In the genomic region with DNA sequence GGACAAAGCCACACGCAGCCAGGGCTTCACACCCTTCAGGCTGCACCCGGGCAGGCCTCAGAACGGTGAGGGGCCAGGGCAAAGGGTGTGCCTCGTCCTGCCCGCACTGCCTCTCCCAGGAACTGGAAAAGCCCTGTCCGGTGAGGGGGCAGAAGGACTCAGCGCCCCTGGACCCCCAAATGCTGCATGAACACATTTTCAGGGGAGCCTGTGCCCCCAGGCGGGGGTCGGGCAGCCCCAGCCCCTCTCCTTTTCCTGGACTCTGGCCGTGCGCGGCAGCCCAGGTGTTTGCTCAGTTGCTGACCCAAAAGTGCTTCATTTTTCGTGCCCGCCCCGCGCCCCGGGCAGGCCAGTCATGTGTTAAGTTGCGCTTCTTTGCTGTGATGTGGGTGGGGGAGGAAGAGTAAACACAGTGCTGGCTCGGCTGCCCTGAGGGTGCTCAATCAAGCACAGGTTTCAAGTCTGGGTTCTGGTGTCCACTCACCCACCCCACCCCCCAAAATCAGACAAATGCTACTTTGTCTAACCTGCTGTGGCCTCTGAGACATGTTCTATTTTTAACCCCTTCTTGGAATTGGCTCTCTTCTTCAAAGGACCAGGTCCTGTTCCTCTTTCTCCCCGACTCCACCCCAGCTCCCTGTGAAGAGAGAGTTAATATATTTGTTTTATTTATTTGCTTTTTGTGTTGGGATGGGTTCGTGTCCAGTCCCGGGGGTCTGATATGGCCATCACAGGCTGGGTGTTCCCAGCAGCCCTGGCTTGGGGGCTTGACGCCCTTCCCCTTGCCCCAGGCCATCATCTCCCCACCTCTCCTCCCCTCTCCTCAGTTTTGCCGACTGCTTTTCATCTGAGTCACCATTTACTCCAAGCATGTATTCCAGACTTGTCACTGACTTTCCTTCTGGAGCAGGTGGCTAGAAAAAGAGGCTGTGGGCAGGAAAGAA, we compare ENCODE assay signal across 10 cellular contexts. TPM values are rescaled to one million over a fixed set of nuclear protein-coding genes. Genes with fewer than 3 reads are reported as not detected.
DNase-seq lines count a peak whose midpoint lies in the region; ATAC-seq and TF ChIP-seq lines count a peak whose summit lies in the region.
"Had no signal": no experiment of that assay in that cellular context is flagged by ENCODE, and none has a peak within 500 bp of the region (broad histone marks: within the 10 kb centered on the region; RNA-seq: fewer than 3 reads in every experiment).

No MANE protein-coding gene starts in this region.

- H3K4me3 ChIP-seq in GM23338 (no peak overlapping the region), NT2/D1 (ENCODE audit: insufficient read length, low read depth) (peak overlapping the region; percentile 5), esophagus (ENCODE audit: low read depth in 1 of 2, low read length in 2 of 2) (no peak overlapping the region), prostate gland (no peak overlapping the region)
- H3K4me3 ChIP-seq: heart right ventricle had no signal

- no peaks in the 10 kb centered on the region; the same call in 2 of the 3 replicates for H3K9me3 Mint-ChIP-seq in GM23338
- H3K9me3 Mint-ChIP-seq: T-helper 1 cell treated with Interleukin-12 subunit alpha and Interleukin-12 subunit beta and Interleukin-4 antibody, amounts not matched to agents 30 μg/mL and 1 μg/mL, for 36 hours had no signal

- TF ChIP-seq CTCF in GM23338 (conservative IDR thresholded peaks at IDR 0.05; ENCODE audit: low read depth in 2 of 2) (no peak), prostate gland (IDR thresholded peaks at IDR 0.05) (no peak), GM10248 (IDR thresholded peaks at IDR 0.05; ENCODE audit: control extremely low read depth, extremely low read depth, low read depth, missing control alignments) (no peak)

- H3K4me1 ChIP-seq in GM23338 (ENCODE audit: insufficient read depth) (peaks cover 16% of the 10 kb centered on the region), NT2/D1 (ENCODE audit: insufficient read depth, insufficient read length) (peaks cover 24% of the 10 kb centered on the region), esophagus (ENCODE audit: control insufficient read depth in 2 of 2, insufficient read depth in 2 of 2, low read length in 1 of 2) (peaks cover 0 to 16% of the 10 kb centered on the region in 2 donors), prostate gland (replicated peaks) (peaks cover 11% of the 10 kb centered on the region)

- peak; percentile 77 for TF ChIP-seq POLR2A in prostate gland (IDR thresholded peaks at IDR 0.05)

- no peak overlapping the region for H2AFZ ChIP-seq in GM23338

- WGBS in esophagus, 2 donors: 24 to 35% methylated on average over 24 of the region's 24 CpGs
- 24% methylated on average over 24 of the region's 24 CpGs for WGBS in prostate gland

- CTCF ChIA-PET in GM10248 (lab: Yijun Ruan, JAX): interaction anchor here (2.5 to 6.1 kb wide), 2 partner anchors 11 to 124 kb away, joined by 12 to 197 read pairs; a partner anchor contains a TSS

- peaks cover 17% of the 10 kb centered on the region for H3F3A ChIP-seq in GM23338 (replicated peaks; ENCODE audit: low read depth)

- no peak overlapping the region; the same call in 2 of the 3 replicates for H3K4me3 Mint-ChIP-seq in GM23338
- H3K4me3 Mint-ChIP-seq: T-helper 1 cell treated with Interleukin-12 subunit alpha and Interleukin-12 subunit beta and Interleukin-4 antibody, amounts not matched to agents 30 μg/mL and 1 μg/mL, for 36 hours had no signal

- H3K36me3 ChIP-seq in GM23338 (ENCODE audit: insufficient read depth) (peaks cover 7% of the 10 kb centered on the region; the same call in 1 of the 2 replicates), NT2/D1 (ENCODE audit: insufficient read depth, insufficient read length, low read length) (peaks cover 62% of the 10 kb centered on the region), esophagus (ENCODE audit: control insufficient read depth in 2 of 2, insufficient read depth in 2 of 2, low read length in 1 of 2) (peaks cover 0 to 27% of the 10 kb centered on the region in 2 donors), prostate gland (no peaks in the 10 kb centered on the region)
- H3K36me3 ChIP-seq: heart right ventricle had no signal

- H3K79me2 ChIP-seq in GM23338 (replicated peaks; ENCODE audit: insufficient read depth): no peaks in the 10 kb centered on the region

- H3K27me3 ChIP-seq in GM23338 (ENCODE audit: insufficient read depth) (no peaks in the 10 kb centered on the region), NT2/D1 (ENCODE audit: insufficient read depth, insufficient read length) (no peaks in the 10 kb centered on the region), esophagus (ENCODE audit: control insufficient read depth in 1 of 2, insufficient read depth in 2 of 2, low read length in 2 of 2) (no peaks in the 10 kb centered on the region), prostate gland (replicated peaks; ENCODE audit: insufficient read depth) (no peaks in the 10 kb centered on the region)
- H3K27me3 ChIP-seq: heart right ventricle had no signal

- H3K4me1 Mint-ChIP-seq in GM23338: peaks cover 26% of the 10 kb centered on the region

- peaks cover 36% of the 10 kb centered on the region for H3K36me3 Mint-ChIP-seq in GM23338 (ENCODE audit: low read depth)

- peak overlapping the region; percentile 71 for H3K27ac Mint-ChIP-seq in GM23338
- H3K27ac Mint-ChIP-seq: T-helper 1 cell treated with Interleukin-12 subunit alpha and Interleukin-12 subunit beta and Interleukin-4 antibody, amounts not matched to agents 30 μg/mL and 1 μg/mL, for 36 hours had no signal

- ATAC-seq in GM23338 (peak; percentile 12), HG03196 (IDR thresholded peaks at IDR 0.05; ENCODE audit: unreplicated experiment) (no peak), HG03342 (IDR thresholded peaks at IDR 0.05; ENCODE audit: unreplicated experiment) (no peak), GM18861 (IDR thresholded peaks at IDR 0.05; ENCODE audit: unreplicated experiment) (no peak)

- no peaks in the 10 kb centered on the region for H3K9me2 ChIP-seq in GM23338 (ENCODE audit: insufficient read depth)

- H3K4me2 ChIP-seq in GM23338: no peak overlapping the region

- H3K9me3 ChIP-seq in NT2/D1 (ENCODE audit: insufficient read depth, low read length): no peaks in the 10 kb centered on the region
- H3K9me3 ChIP-seq in esophagus (ENCODE audit: control insufficient read depth in 2 of 2, insufficient read depth in 1 of 2, low read depth in 1 of 2, low read length in 1 of 2): no peaks in the 10 kb centered on the region
- no peaks in the 10 kb centered on the region for H3K9me3 ChIP-seq in prostate gland
- H3K9me3 ChIP-seq: heart right ventricle had no signal

- DNase-seq in GM23338 (ENCODE audit: low spot score) (no peak), NT2/D1 (ENCODE audit: low read depth, low spot score) (no peak), prostate gland (ENCODE audit: low spot score) (peak; percentile 90), GM10248 (ENCODE audit: extremely low spot score) (no peak)
- DNase-seq: heart right ventricle had no signal

- peaks cover 14% of the 10 kb centered on the region for H3K27me3 Mint-ChIP-seq in GM23338 (ENCODE audit: insufficient read depth, low read depth, poor library complexity)

- POLR2A ChIA-PET in GM10248 (lab: Yijun Ruan, JAX): no interaction called here

- 0 out of 2 replicates have a peak, but pooled peaks cover 5% of the 10 kb centered on the region for H4K20me1 ChIP-seq in GM23338 (replicated peaks; ENCODE audit: insufficient read depth)

- peak overlapping the region; percentile 62 for H3K9ac ChIP-seq in NT2/D1 (ENCODE audit: insufficient read length, low read depth)

- intact Hi-C loops in prostate gland (cut with DNase I): no loop called here

- peak overlapping the region; percentile 72; the same call in 1 of the 2 replicates for H3K27ac ChIP-seq in GM23338 (ENCODE audit: low read depth)
- peak overlapping the region; percentile 85 to 96 for H3K27ac ChIP-seq in esophagus (ENCODE audit: low read depth in 2 of 2, low read length in 1 of 2)
- peak overlapping the region; percentile 77 to 79 for H3K27ac ChIP-seq in prostate gland
- H3K27ac ChIP-seq: heart right ventricle had no signal

TF ChIP-seq in GM23338, 12 proteins besides CTCF, POLR2A, EP300 and RAD21:
- TF ChIP-seq POLR2AphosphoS5 (IDR thresholded peaks at IDR 0.05; ENCODE audit: low read depth): 0 out of 2 replicates have a peak, but pooled peaks have one; percentile 23
- TF ChIP-seq, protein P1, sequence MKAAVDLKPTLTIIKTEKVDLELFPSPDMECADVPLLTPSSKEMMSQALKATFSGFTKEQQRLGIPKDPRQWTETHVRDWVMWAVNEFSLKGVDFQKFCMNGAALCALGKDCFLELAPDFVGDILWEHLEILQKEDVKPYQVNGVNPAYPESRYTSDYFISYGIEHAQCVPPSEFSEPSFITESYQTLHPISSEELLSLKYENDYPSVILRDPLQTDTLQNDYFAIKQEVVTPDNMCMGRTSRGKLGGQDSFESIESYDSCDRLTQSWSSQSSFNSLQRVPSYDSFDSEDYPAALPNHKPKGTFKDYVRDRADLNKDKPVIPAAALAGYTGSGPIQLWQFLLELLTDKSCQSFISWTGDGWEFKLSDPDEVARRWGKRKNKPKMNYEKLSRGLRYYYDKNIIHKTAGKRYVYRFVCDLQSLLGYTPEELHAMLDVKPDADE (IDR thresholded peaks at IDR 0.05): no peak

RNA-seq across cellular contexts. Expression of a gene that starts 8.1 kb away (rescaled TPM):
- 50.6 and 61.1 TPM in 2 replicates for total RNA-seq in GM23338 (2014; rRNA removed; shearing (Covaris generic))
- polyA plus RNA-seq in GM23338 (2016; fragmentation: Nextera tagmentation; extraction: Ambion mirVana) (51.4 and 55.0 TPM in 2 replicates), esophagus (10 to 100 TPM in 1 of 2 donors, 1 to 10 TPM in 1; 6.3 to 10.4 TPM)
- 10 to 100 TPM in 1 of 2 donors, 1 to 10 TPM in 1; 9.1 to 40.0 TPM for total RNA-seq in prostate gland

RNA-seq across cellular contexts. Expression of a gene that starts 25.5 kb away (rescaled TPM):
- total RNA-seq in GM23338 (2014; rRNA removed; shearing (Covaris generic)): 30.4 and 35.1 TPM in 2 replicates
- polyA plus RNA-seq in GM23338 (2016; fragmentation: Nextera tagmentation; extraction: Ambion mirVana): 11.1 and 11.2 TPM in 2 replicates
- 10 to 100 TPM; 17.4 to 19.4 TPM for polyA plus RNA-seq in esophagus
- 100 to 1,000 TPM in 1 of 2 donors, 10 to 100 TPM in 1; 18.8 to 118 TPM for total RNA-seq in prostate gland

RNA-seq across cellular contexts. Expression of a gene that starts 32.0 kb away (rescaled TPM):
- not detected in 2 replicates for total RNA-seq in GM23338 (2014; rRNA removed; shearing (Covaris generic))
- polyA plus RNA-seq in GM23338 (2016; fragmentation: Nextera tagmentation; extraction: Ambion mirVana): 0.68 TPM in 1 of 2 replicates, not detected in the other
- under 1 TPM; 0.08 to 0.14 TPM for polyA plus RNA-seq in esophagus
- total RNA-seq in prostate gland: not detected
